In genomic region chr4:47836655-47837581, GRCh38 we compare ENCODE assay signal across 8 cellular contexts. TPM values are rescaled to one million over a fixed set of nuclear protein-coding genes. Genes with fewer than 3 reads are reported as not detected.
DNase-seq lines count a peak whose midpoint lies in the region; ATAC-seq and TF ChIP-seq lines count a peak whose summit lies in the region.

No MANE protein-coding gene starts in this region.

- H2BK15ac ChIP-seq in mesenchymal stem cell (ENCODE audit: low read depth, poor library complexity, severe bottlenecking) = no peak overlapping the region

- peak overlapping the region; percentile 96 for H3K4me2 ChIP-seq in mesenchymal stem cell (ENCODE audit: low read length, poor library complexity, severe bottlenecking)

- H3K27ac ChIP-seq in endodermal cell (ENCODE audit: low read depth, low read length) (no peak overlapping the region), mesenchymal stem cell (ENCODE audit: low read length, poor library complexity, severe bottlenecking) (no peak overlapping the region)

- H3K27me3 ChIP-seq in endodermal cell (ENCODE audit: control insufficient read depth, insufficient read depth, low read length, poor library complexity, severe bottlenecking) = no peaks in the 10 kb centered on the region
- peaks cover 0 to 31% of the 10 kb centered on the region in 2 experiments for H3K27me3 ChIP-seq in mesenchymal stem cell (ENCODE audit: control insufficient read depth in 1 of 2, insufficient read depth in 1 of 2, low read length in 2 of 2)

- H3K4ac ChIP-seq in mesenchymal stem cell (ENCODE audit: low read depth in 1 of 2, low read length in 2 of 2) = peak overlapping the region in 1 of 2 experiments; percentile 46

- peak overlapping the region in 1 of 2 experiments; percentile 69 for H3K14ac ChIP-seq in mesenchymal stem cell (ENCODE audit: low read length in 2 of 2)

- H2BK12ac ChIP-seq in mesenchymal stem cell (ENCODE audit: low read length in 2 of 2) = peak overlapping the region in 1 of 2 experiments; percentile 16

- H3K23ac ChIP-seq in mesenchymal stem cell (ENCODE audit: low read length in 2 of 2) = peak overlapping the region in 1 of 2 experiments; percentile 83

- H3K79me1 ChIP-seq in mesenchymal stem cell (replicated peaks; ENCODE audit: low read length, poor library complexity, severe bottlenecking) = no peaks in the 10 kb centered on the region

- H3K4me3 Mint-ChIP-seq in endodermal cell = peak overlapping the region; percentile 73

- H3K9me3 ChIP-seq in endodermal cell (ENCODE audit: control insufficient read depth, low read length) (peaks cover 15% of the 10 kb centered on the region), mesenchymal stem cell (ENCODE audit: control insufficient read depth, low read length) (peaks cover 12% of the 10 kb centered on the region)

- peaks cover 2% of the 10 kb centered on the region for H3K36me3 Mint-ChIP-seq in endodermal cell (ENCODE audit: low read depth)

- H4K91ac ChIP-seq in mesenchymal stem cell (ENCODE audit: low read length) = no peak overlapping the region

- H3K9ac ChIP-seq in endodermal cell (ENCODE audit: extremely low read depth, low read length, poor library complexity, severe bottlenecking) (peak overlapping the region; percentile 38), mesenchymal stem cell (ENCODE audit: low read length) (peak overlapping the region; percentile 77)

- H2AK5ac ChIP-seq in mesenchymal stem cell (ENCODE audit: low read length, severe bottlenecking) = no peak overlapping the region

- H4K8ac ChIP-seq in mesenchymal stem cell (ENCODE audit: low read length) = peak overlapping the region; percentile 82

- H3K27me3 Mint-ChIP-seq in endodermal cell (ENCODE audit: insufficient read depth) = peaks cover 15% of the 10 kb centered on the region

- H3K36me3 ChIP-seq in endodermal cell (ENCODE audit: control insufficient read depth, insufficient read depth, low read length) (peaks cover 8% of the 10 kb centered on the region), mesenchymal stem cell (ENCODE audit: control insufficient read depth in 1 of 2, insufficient read depth in 2 of 2, low read depth in 1 of 2, low read length in 2 of 2) (no peaks in the 10 kb centered on the region)

- peaks cover 12% of the 10 kb centered on the region for H3K9me3 Mint-ChIP-seq in endodermal cell

- H3K4me3 ChIP-seq in endodermal cell (ENCODE audit: low read length) (peak overlapping the region; percentile 84), mesenchymal stem cell (ENCODE audit: insufficient read depth in 1 of 2, low read depth in 1 of 2, low read length in 2 of 2) (peak overlapping the region; percentile 53 to 76)

- WGBS in endodermal cell (ENCODE audit: insufficient coverage in 1 of 2, insufficient read length in 1 of 2), 2 experiments = 1 to 2% methylated on average over 15 to 54 of the region's 54 CpGs
- WGBS in mesenchymal stem cell = under 1% methylated on average over 52 of the region's 54 CpGs

- H3K4me1 ChIP-seq in endodermal cell (ENCODE audit: control insufficient read depth, insufficient read depth, low read length) (no peaks in the 10 kb centered on the region), mesenchymal stem cell (ENCODE audit: control insufficient read depth, insufficient read depth, low read depth, low read length) (peaks cover 10% of the 10 kb centered on the region)

- H2AFZ ChIP-seq in mesenchymal stem cell (ENCODE audit: low read depth, low read length) = peak overlapping the region; percentile 1

- ATAC-seq in GM19324 (IDR thresholded peaks at IDR 0.05; ENCODE audit: low FRiP score, unreplicated experiment) (peak; percentile 73), HG03432 (IDR thresholded peaks at IDR 0.05; ENCODE audit: unreplicated experiment) (peak; percentile 86)

- peak; percentile 43 for DNase-seq in CD1c-positive myeloid dendritic cell (ENCODE audit: extremely low spot score)
- peak; percentile 33 for DNase-seq in NCI-H748 treated with DMSO at 0.1 percent for 48 hours (lab: John Stamatoyannopoulos, UW)
- DNase-seq in activated CD8-positive, alpha-beta memory T cell treated with anti-CD3 and anti-CD28 coated beads for 48 hours (ENCODE audit: low read depth in 2 of 3, low spot score in 2 of 3) = peak; percentile 17 to 32 (median 23)
- DNase-seq in endodermal cell = peak; percentile 94
- peak; percentile 81 for DNase-seq in mesenchymal stem cell
- DNase-seq in stimulated activated CD8-positive, alpha-beta memory T cell treated with anti-CD3 and anti-CD28 coated beads, Interleukin-12 subunit alpha, Interleukin-12 subunit beta, amount 100 ng/mL, for 1 hour (ENCODE audit: low read depth) = peak; percentile 23

- peak overlapping the region; percentile 75 for H3K27ac Mint-ChIP-seq in endodermal cell

- H3K18ac ChIP-seq in mesenchymal stem cell (ENCODE audit: low read depth in 1 of 2, low read length in 2 of 2) = peak overlapping the region; percentile 42 to 55

- TF ChIP-seq CTCF in endodermal cell (conservative IDR thresholded peaks at IDR 0.05) = peak; percentile 84

- no peak overlapping the region for H2BK5ac ChIP-seq in mesenchymal stem cell (ENCODE audit: low read depth, low read length, poor library complexity, severe bottlenecking)

- H3K4me1 Mint-ChIP-seq in endodermal cell = peaks cover 17% of the 10 kb centered on the region

- no peak overlapping the region for H2BK120ac ChIP-seq in mesenchymal stem cell (ENCODE audit: low read depth, low read length)

RNA-seq across cellular contexts. Expression of gene CORIN, which starts 0.9 kb away (rescaled TPM):
- total RNA-seq in endodermal cell = under 1 TPM in 1 of 2 donors, not detected in 1; 0.53 TPM
- 0.39 TPM for polyA plus RNA-seq in endodermal cell (2013, experiment 1 of 2)
- 0.29 TPM for polyA plus RNA-seq in endodermal cell (2013, experiment 2 of 2)
- 0.29 TPM for polyA plus RNA-seq in mesenchymal stem cell (2013, experiment 1 of 2)
- polyA plus RNA-seq in mesenchymal stem cell (2013, experiment 2 of 2) = 0.32 TPM

Comparison
In these comparisons a context has a peak if more than half of its experiments do, and no peak if none do; other contexts are left out.
1. DNase-seq: peak in every context shown above with its lines; median percentile 94 in endodermal cell; 81 in mesenchymal stem cell; 43 in CD1c-positive myeloid dendritic cell; 33 in NCI-H748 treated with DMSO at 0.1 percent for 48 hours; 23 in activated CD8-positive, alpha-beta memory T cell treated with anti-CD3 and anti-CD28 coated beads for 48 hours; 23 in stimulated activated CD8-positive, alpha-beta memory T cell treated with anti-CD3 and anti-CD28 coated beads, Interleukin-12 subunit alpha, Interleukin-12 subunit beta, amount 100 ng/mL, for 1 hour.